In the genomic region with DNA sequence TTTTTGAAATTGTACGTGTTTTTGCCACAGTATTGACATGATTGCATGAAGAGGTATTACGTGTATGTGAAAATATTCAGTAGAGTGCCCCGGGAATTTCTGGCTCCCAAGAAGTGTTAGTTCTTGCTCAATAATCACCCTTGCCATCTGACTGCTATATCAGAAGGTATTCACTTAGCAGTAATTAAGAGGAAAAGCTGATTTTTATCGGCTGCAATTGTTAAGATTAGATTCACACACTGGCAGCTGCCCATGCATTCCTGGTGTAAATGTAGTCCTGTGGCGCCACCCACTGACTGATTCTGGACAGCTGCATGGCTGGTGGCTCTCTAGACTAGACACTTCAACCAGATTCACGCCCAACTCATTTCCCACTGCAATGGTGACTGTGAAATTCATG, we compare ENCODE assay signal across 8 cellular contexts.
A peak's percentile ranks its signal among the peaks of the same experiment; 100 is the strongest.
DNase-seq lines count a peak whose midpoint lies in the region; ATAC-seq, FAIRE-seq and TF ChIP-seq lines count a peak whose summit lies in the region.

No MANE protein-coding gene starts in this region.

- CTCF ChIA-PET in RWPE1 (lab: Yijun Ruan, JAX): interaction anchor here (0.5 kb wide), 1 partner anchor 21 kb away, joined by 4 read pairs; no protein-coding TSS in a partner anchor

- H3K9me3 Mint-ChIP-seq in activated T-helper 17 cell treated with anti-CD3 and anti-CD28 coated beads, Interleukin-2, amount 50 U/mL, for 72 hours: peaks cover 10% of the 10 kb centered on the region

- H3K27me3 Mint-ChIP-seq in activated T-helper 17 cell treated with anti-CD3 and anti-CD28 coated beads, Interleukin-2, amount 50 U/mL, for 72 hours: no peaks in the 10 kb centered on the region

- H3K27ac ChIP-seq in RWPE1 (no peak overlapping the region), heart right ventricle (no peak overlapping the region), small intestine (ENCODE audit: low read depth in 1 of 2, low read length in 1 of 2) (no peak overlapping the region)

- no peak overlapping the region for H3K4me3 Mint-ChIP-seq in activated T-helper 17 cell treated with anti-CD3 and anti-CD28 coated beads, Interleukin-2, amount 50 U/mL, for 72 hours

- DNase-seq in DMS 273 treated with DMSO at 0.1 percent for 48 hours (lab: John Stamatoyannopoulos, UW): peak; percentile 9
- DNase-seq in LoVo (ENCODE audit: low spot score): peak; percentile 32
- DNase-seq in RWPE1 (ENCODE audit: low spot score): peak; percentile 13
- DNase-seq in heart right ventricle: peak; percentile 23 to 40
- peak; percentile 0 for DNase-seq in small intestine

- H3K4me1 Mint-ChIP-seq in activated T-helper 17 cell treated with anti-CD3 and anti-CD28 coated beads, Interleukin-2, amount 50 U/mL, for 72 hours: no peaks in the 10 kb centered on the region

- intact Hi-C loops in heart right ventricle (cut with DNase I): no loop called here

- H3K27me3 ChIP-seq in heart right ventricle (peaks cover 0 to 4% (median 0%) of the 10 kb centered on the region in 7 donors), small intestine (ENCODE audit: control insufficient read depth in 2 of 2, insufficient read depth in 2 of 2, low read length in 2 of 2) (no peaks in the 10 kb centered on the region)

- no peaks in the 10 kb centered on the region for H3K36me3 ChIP-seq in heart right ventricle
- no peaks in the 10 kb centered on the region for H3K36me3 ChIP-seq in small intestine (ENCODE audit: control insufficient read depth in 2 of 2, insufficient read depth in 2 of 2, low read length in 2 of 2)

- POLR2A ChIA-PET in RWPE1 (lab: Yijun Ruan, JAX; ENCODE audit: low non-redundant PET): no interaction called here

- no peak overlapping the region for H3K27ac Mint-ChIP-seq in activated T-helper 17 cell treated with anti-CD3 and anti-CD28 coated beads, Interleukin-2, amount 50 U/mL, for 72 hours

- FAIRE-seq in small intestine (lab: Jason Lieb, UNC): no peak

- 20 to 27% methylated on average over 6 of the region's 6 CpGs for whole genome bisulfite sequencing in heart right ventricle, 2 donors
- WGBS in small intestine, 3 donors: 34 to 36% (median 34%) methylated on average over 6 of the region's 6 CpGs

- ATAC-seq in heart right ventricle (peak in 2 of 8 donors; percentile 46 to 67), HG03432 (IDR thresholded peaks at IDR 0.05; ENCODE audit: unreplicated experiment) (no peak), HG02763 (IDR thresholded peaks at IDR 0.05; ENCODE audit: unreplicated experiment) (no peak)
- ATAC-seq in activated T-helper 17 cell treated with anti-CD3 and anti-CD28 coated beads, Interleukin-2, amount 50 U/mL, for 72 hours (replicated peaks): no peak

- H3K36me3 Mint-ChIP-seq in activated T-helper 17 cell treated with anti-CD3 and anti-CD28 coated beads, Interleukin-2, amount 50 U/mL, for 72 hours (ENCODE audit: low read depth): no peaks in the 10 kb centered on the region

- H3K4me3 ChIP-seq in heart right ventricle (no peak overlapping the region), small intestine (ENCODE audit: low read depth in 1 of 2, low read length in 2 of 2) (no peak overlapping the region)

- H3K9me3 ChIP-seq in heart right ventricle (peaks cover 0 to 5% (median 0%) of the 10 kb centered on the region in 11 donors), small intestine (ENCODE audit: control insufficient read depth, low read depth) (no peaks in the 10 kb centered on the region)

- TF ChIP-seq CTCF in RWPE1 (conservative IDR thresholded peaks at IDR 0.05; ENCODE audit: low read depth) (peak; percentile 75), heart right ventricle (IDR thresholded peaks at IDR 0.05) (peak in 8 of 9 donors; percentile 23 to 60 (median 46))

- H3K4me1 ChIP-seq in heart right ventricle (peaks cover 0 to 7% (median 0%) of the 10 kb centered on the region in 9 donors), small intestine (ENCODE audit: control insufficient read depth in 2 of 2, insufficient read depth in 1 of 2, low read depth in 1 of 2, low read length in 1 of 2) (no peaks in the 10 kb centered on the region)
